In genomic region chr12:53973093-53974042, GRCh38 we compare ENCODE assay signal across 11 cellular contexts. TPM values are rescaled to one million over a fixed set of nuclear protein-coding genes. Genes with fewer than 3 reads are reported as not detected.
DNase-seq lines count a peak whose midpoint lies in the region; ATAC-seq, FAIRE-seq and TF ChIP-seq lines count a peak whose summit lies in the region.
"Had no signal": no experiment of that assay in that cellular context is flagged by ENCODE, and none has a peak within 500 bp of the region (broad histone marks: within the 10 kb centered on the region; RNA-seq: fewer than 3 reads in every experiment).

Gene HOXC11, plus strand, starts transcription at chr12:53973126. Its CDS starts 116 bp downstream, at chr12:53973242.

- H3K9ac ChIP-seq in astrocyte (ENCODE audit: low read length) = no peak within 1 kb of the TSS
- no peak within 1 kb of the TSS for H3K9ac ChIP-seq in neural progenitor cell

- H3K4me3 ChIP-seq in AG10803 (ENCODE audit: low read length) (peak within 1 kb of the TSS; percentile 86), HEK293 (ENCODE audit: low read depth, low read length) (peak within 1 kb of the TSS; percentile 38), astrocyte (ENCODE audit: insufficient read depth, low read depth, low read length) (no peak within 1 kb of the TSS), neural progenitor cell (no peak within 1 kb of the TSS)

- no peak for FAIRE-seq in astrocyte (lab: Jason Lieb, UNC)

- no peaks in the 10 kb centered on the region for H3K9me3 ChIP-seq in HEK293 (ENCODE audit: control insufficient read depth, insufficient read depth, low read depth, low read length)
- H3K9me3 ChIP-seq in astrocyte (ENCODE audit: insufficient read depth, low read depth, low read length) = peaks cover 5% of the 10 kb centered on the region
- no peaks in the 10 kb centered on the region for H3K9me3 ChIP-seq in neural progenitor cell (ENCODE audit: low read depth)
- H3K9me3 ChIP-seq: heart right ventricle had no signal

- ATAC-seq in naive B cell (ENCODE audit: low read depth in 2 of 2) = no peak
- ATAC-seq in HG02973 (IDR thresholded peaks at IDR 0.05; ENCODE audit: unreplicated experiment) = no peak
- no peak for ATAC-seq in GM21360 (IDR thresholded peaks at IDR 0.05; ENCODE audit: unreplicated experiment)

- H3K4me2 ChIP-seq in astrocyte (ENCODE audit: low read length) = no peak within 1 kb of the TSS
- no peak within 1 kb of the TSS for H3K4me2 ChIP-seq in neural progenitor cell

- H3K4me1 ChIP-seq in HEK293 (ENCODE audit: control insufficient read depth, insufficient read depth, low read length) (peaks cover 65% of the 10 kb centered on the region), astrocyte (ENCODE audit: insufficient read depth, low read length) (no peaks in the 10 kb centered on the region), neural progenitor cell (no peaks in the 10 kb centered on the region)

- DNase-seq in AG10803 (ENCODE audit: low read depth) (peak; percentile 67), astrocyte (ENCODE audit: low read depth) (no peak), naive B cell (no peak), neural progenitor cell (ENCODE audit: low spot score) (no peak), activated gamma-delta T cell (lab: John Stamatoyannopoulos, UW) (no peak)
- DNase-seq: heart right ventricle; NCI-H510A treated with DMSO at 0.1 percent for 48 hours; stimulated activated CD4-positive, alpha-beta T cell treated with anti-CD3 and anti-CD28 coated beads, Interleukin-4, amount 100 ng/mL, for 4 hours had no signal

- H4K20me1 ChIP-seq in astrocyte (ENCODE audit: insufficient read depth, low read length) (no peaks in the 10 kb centered on the region), neural progenitor cell (ENCODE audit: low read depth) (peaks cover 85% of the 10 kb centered on the region)

- H3K27ac ChIP-seq in HEK293 (ENCODE audit: extremely low read depth, low read depth, low read length) = peak within 1 kb of the TSS; percentile 97
- H3K27ac ChIP-seq in astrocyte (ENCODE audit: low read depth, low read length) = no peak within 1 kb of the TSS
- no peak within 1 kb of the TSS for H3K27ac ChIP-seq in neural progenitor cell
- H3K27ac ChIP-seq: heart right ventricle had no signal

- H3K27me3 Mint-ChIP-seq in astrocyte (ENCODE audit: low read depth, unreplicated experiment) (peaks cover 86% of the 10 kb centered on the region), naive B cell (peaks cover 69 to 92% (median 83%) of the 10 kb centered on the region in 3 donors), neural progenitor cell (ENCODE audit: insufficient read depth, low read depth) (peaks cover 92% of the 10 kb centered on the region)

- H3K36me3 Mint-ChIP-seq in astrocyte (ENCODE audit: low read depth, unreplicated experiment) = no peaks in the 10 kb centered on the region
- peaks cover 0 to 17% of the 10 kb centered on the region in 2 donors for H3K36me3 Mint-ChIP-seq in naive B cell
- H3K36me3 Mint-ChIP-seq in neural progenitor cell = no peaks in the 10 kb centered on the region

- no peaks in the 10 kb centered on the region for H3F3A ChIP-seq in neural progenitor cell (ENCODE audit: low read depth)

- no peaks in the 10 kb centered on the region for H3K4me1 Mint-ChIP-seq in astrocyte (ENCODE audit: low read depth, unreplicated experiment)
- H3K4me1 Mint-ChIP-seq in naive B cell = peaks cover 17 to 21% (median 19%) of the 10 kb centered on the region in 3 donors
- H3K4me1 Mint-ChIP-seq in neural progenitor cell = no peaks in the 10 kb centered on the region

- TF ChIP-seq CTCF in AG10803 (conservative IDR thresholded peaks at IDR 0.05; ENCODE audit: low read length) = no peak
- TF ChIP-seq CTCF in HEK293 (tag by site-specific recombination; IDR thresholded peaks at IDR 0.05) = peak; percentile 22; the same call in 1 of the 2 replicates
- TF ChIP-seq CTCF in astrocyte (IDR thresholded peaks at IDR 0.05; ENCODE audit: insufficient read depth, low read depth, low read length) = no peak
- no peak for TF ChIP-seq CTCF in neural progenitor cell (IDR thresholded peaks at IDR 0.05)

- CTCF ChIA-PET in HEK293 (lab: Yijun Ruan, JAX) = interaction anchor here (1.0 kb wide), 1 partner anchor 235 kb away, joined by 4 read pairs; no protein-coding TSS in a partner anchor

- H3K36me3 ChIP-seq in HEK293 (ENCODE audit: control insufficient read depth in 2 of 2, insufficient read depth in 1 of 2, low read length in 2 of 2) (no peaks in the 10 kb centered on the region), astrocyte (ENCODE audit: insufficient read depth, low read length) (no peaks in the 10 kb centered on the region), neural progenitor cell (no peaks in the 10 kb centered on the region)
- H3K36me3 ChIP-seq: heart right ventricle had no signal

- H3K27ac Mint-ChIP-seq in astrocyte (ENCODE audit: unreplicated experiment) (peak within 1 kb of the TSS; percentile 55), naive B cell (peak within 1 kb of the TSS in 4 of 6 donors; percentile 64 to 96 (median 94)), neural progenitor cell (no peak within 1 kb of the TSS)

- H3K27me3 ChIP-seq in astrocyte (ENCODE audit: insufficient read depth, low read length) (peaks cover 95% of the 10 kb centered on the region), neural progenitor cell (peaks cover 100% of the 10 kb centered on the region)

- H2AFZ ChIP-seq in astrocyte (ENCODE audit: low read depth, low read length) (no peak within 1 kb of the TSS), neural progenitor cell (replicated peaks) (no peak within 1 kb of the TSS)

- H3K9me3 Mint-ChIP-seq in astrocyte (ENCODE audit: unreplicated experiment) (peaks cover 22% of the 10 kb centered on the region), naive B cell (peaks cover 5 to 25% (median 11%) of the 10 kb centered on the region in 7 donors), neural progenitor cell (peaks cover 5% of the 10 kb centered on the region)

- H3K4me3 Mint-ChIP-seq in astrocyte (ENCODE audit: unreplicated experiment) (no peak within 1 kb of the TSS), naive B cell (peak within 1 kb of the TSS; percentile 19 to 88 (median 80)), neural progenitor cell (no peak within 1 kb of the TSS)

- POLR2A ChIA-PET in HEK293 (lab: Yijun Ruan, JAX) = no interaction called here

- H3K79me2 ChIP-seq in astrocyte (ENCODE audit: insufficient read depth, low read length) (no peaks in the 10 kb centered on the region), neural progenitor cell (ENCODE audit: low read depth) (no peaks in the 10 kb centered on the region)

TF ChIP-seq in HEK293, 187 proteins besides CTCF, POLR2A, EP300 and RAD21 (continues in another document):
- TF ChIP-seq ZNF335 (tag by site-specific recombination; conservative IDR thresholded peaks at IDR 0.05) (peak; percentile 58; the same call in 1 of the 2 replicates), ZNF530 (tag by site-specific recombination; IDR thresholded peaks at IDR 0.05; ENCODE audit: low read depth) (peak; percentile 81), GLIS1 (tag by site-specific recombination; IDR thresholded peaks at IDR 0.05) (peak; percentile 68), ZNF677 (tag by site-specific recombination; IDR thresholded peaks at IDR 0.05) (no peak), ZNF510 (tag by site-specific recombination; IDR thresholded peaks at IDR 0.05; ENCODE audit: insufficient replicate concordance) (no peak), ZBTB11 (tag by site-specific recombination; conservative IDR thresholded peaks at IDR 0.05; ENCODE audit: low read depth) (peak; percentile 63)
- TF ChIP-seq, protein P1, sequence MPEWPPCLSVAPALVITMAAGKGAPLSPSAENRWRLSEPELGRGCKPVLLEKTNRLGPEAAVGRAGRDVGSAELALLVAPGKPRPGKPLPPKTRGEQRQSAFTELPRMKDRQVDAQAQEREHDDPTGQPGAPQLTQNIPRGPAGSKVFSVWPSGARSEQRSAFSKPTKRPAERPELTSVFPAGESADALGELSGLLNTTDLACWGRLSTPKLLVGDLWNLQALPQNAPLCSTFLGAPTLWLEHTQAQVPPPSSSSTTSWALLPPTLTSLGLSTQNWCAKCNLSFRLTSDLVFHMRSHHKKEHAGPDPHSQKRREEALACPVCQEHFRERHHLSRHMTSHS (tag by site-specific recombination; IDR thresholded peaks at IDR 0.05) = no peak

RNA-seq across cellular contexts. Expression of gene HOXC11, which starts in this region (rescaled TPM):
- total RNA-seq in astrocyte (not detected in 2 replicates), neural progenitor cell (ENCODE audit: low replicate concordance) (not detected in 2 replicates)
- not detected for polyA plus RNA-seq in naive B cell (ENCODE audit: low read depth in 6 of 6)
- total RNA-seq: heart right ventricle had no signal
- polyA plus RNA-seq: heart right ventricle had no signal

Comparison
In these comparisons a context has a peak if more than half of its experiments do, and no peak if none do; other contexts are left out.
1. H3K4me3 ChIP-seq: peak in AG10803 (single experiment) and HEK293 (single experiment); none in astrocyte (single experiment) and neural progenitor cell (single experiment).
2. H3K4me3 Mint-ChIP-seq: peak in naive B cell (8 of 8); none in astrocyte (single experiment) and neural progenitor cell (single experiment).